8 cellular contexts compared by ENCODE assay signal in the genomic region with DNA sequence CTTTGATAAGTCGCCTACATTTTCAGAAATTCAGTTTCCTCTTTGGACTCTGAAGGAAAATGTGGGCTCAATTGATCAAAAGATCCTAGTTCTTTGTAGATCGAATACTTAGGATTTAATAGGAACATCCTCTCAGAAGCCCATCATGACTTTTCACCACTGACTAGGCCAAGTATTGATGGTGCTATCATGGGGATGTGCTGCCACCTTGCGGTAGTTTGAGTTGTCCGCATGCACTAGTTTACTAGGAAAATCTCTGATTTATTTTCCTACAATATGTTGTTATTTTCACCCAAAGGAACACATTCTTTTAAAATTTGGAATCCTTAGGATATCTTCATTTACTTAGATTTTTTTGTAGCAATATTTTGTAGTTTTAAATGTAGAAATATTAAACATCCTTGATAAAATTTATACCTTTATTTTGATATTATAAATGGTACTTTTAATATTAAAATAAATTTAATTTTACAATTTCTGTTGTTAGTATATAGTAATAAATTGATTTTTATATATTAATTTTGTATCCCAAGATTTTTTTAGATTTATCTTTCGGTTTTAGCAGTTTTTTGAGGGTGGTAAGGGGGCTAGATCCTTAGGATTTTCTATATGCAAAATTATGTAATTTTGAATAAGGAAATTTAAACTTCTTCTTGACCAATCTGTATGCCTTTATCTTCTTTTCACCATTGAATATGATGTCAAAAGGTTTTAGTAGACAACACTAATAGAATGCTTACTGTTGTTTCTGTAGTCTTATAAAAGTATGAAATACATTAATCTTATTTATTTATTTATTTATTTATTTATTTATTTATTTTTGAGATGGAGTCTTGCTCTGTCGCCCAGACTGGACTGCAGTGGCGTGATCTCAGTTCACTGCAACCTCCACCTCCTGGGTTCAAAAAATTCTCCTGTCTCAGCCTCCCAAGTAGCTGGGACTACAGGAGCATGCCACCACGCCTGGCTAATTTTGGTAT. TPM values are rescaled to one million over a fixed set of nuclear protein-coding genes. Genes with fewer than 3 reads are reported as not detected.
A peak's percentile ranks its signal among the peaks of the same experiment; 100 is the strongest.
DNase-seq lines count a peak whose midpoint lies in the region; ATAC-seq, FAIRE-seq and TF ChIP-seq lines count a peak whose summit lies in the region.

No MANE protein-coding gene starts in this region.

- H4K20me1 ChIP-seq in neural progenitor cell (ENCODE audit: low read depth): no peaks in the 10 kb centered on the region

- H3K4me1 ChIP-seq in A549: no peaks in the 10 kb centered on the region
- no peaks in the 10 kb centered on the region for H3K4me1 ChIP-seq in neural progenitor cell

- H3K4me2 ChIP-seq in A549 (no peak overlapping the region), neural progenitor cell (no peak overlapping the region)

- ATAC-seq in A549 (peak; percentile 87 to 89), GM18498 (IDR thresholded peaks at IDR 0.05; ENCODE audit: unreplicated experiment) (peak; percentile 63)

- peaks cover 4% of the 10 kb centered on the region for H3K27me3 Mint-ChIP-seq in neural progenitor cell (ENCODE audit: insufficient read depth, low read depth)

- no peaks in the 10 kb centered on the region for H3K79me2 ChIP-seq in neural progenitor cell (ENCODE audit: low read depth)

- H3K9me3 Mint-ChIP-seq in neural progenitor cell: no peaks in the 10 kb centered on the region

- H3K27ac Mint-ChIP-seq in neural progenitor cell: no peak overlapping the region

- H2AFZ ChIP-seq in neural progenitor cell (replicated peaks): no peak overlapping the region

- FAIRE-seq in A549 (lab: Jason Lieb, UNC) (peak; percentile 77), RCC 7860 (lab: Jason Lieb, UNC) (peak; percentile 63)

- POLR2A ChIA-PET in A549 (lab: Yijun Ruan, JAX): no interaction called here

- no peaks in the 10 kb centered on the region for H3K36me3 ChIP-seq in neural progenitor cell

- H3K36me3 Mint-ChIP-seq in neural progenitor cell: no peaks in the 10 kb centered on the region

- DNase-seq in A549 (ENCODE audit: low read depth in 1 of 2, low spot score in 1 of 2): peak; percentile 42 to 82
- peak; percentile 33 for DNase-seq in HuH-7.5 (ENCODE audit: low spot score)
- DNase-seq in RCC 7860 (ENCODE audit: low spot score): peak; percentile 17
- peak; percentile 79 to 81 for DNase-seq in activated T-cell treated with anti-CD3 and anti-CD28 coated beads, Interleukin-2, amount 50 U/mL, for 48 hours
- peak; percentile 77 for DNase-seq in fibroblast of mammary gland (ENCODE audit: low read depth)
- peak; percentile 88 for DNase-seq in neural progenitor cell (ENCODE audit: low spot score)
- peak; percentile 41 for DNase-seq in stromal cell of bone marrow (ENCODE audit: low read depth)

- TF ChIP-seq EP300 in A549 (IDR thresholded peaks at IDR 0.05): no peak

- H3K9me3 ChIP-seq in A549 (no peaks in the 10 kb centered on the region), neural progenitor cell (ENCODE audit: low read depth) (no peaks in the 10 kb centered on the region)

- no peaks in the 10 kb centered on the region for H3F3A ChIP-seq in neural progenitor cell (ENCODE audit: low read depth)

- no peak overlapping the region for H3K4me3 Mint-ChIP-seq in neural progenitor cell

- TF ChIP-seq CTCF in A549 (IDR thresholded peaks at IDR 0.05): peak; percentile 95
- peak; percentile 95 for TF ChIP-seq CTCF in fibroblast of mammary gland (conservative IDR thresholded peaks at IDR 0.05; ENCODE audit: control insufficient read depth, insufficient read depth, low read depth, low read length)
- peak; percentile 99 for TF ChIP-seq CTCF in neural progenitor cell (IDR thresholded peaks at IDR 0.05)

- no peak for TF ChIP-seq POLR2A in A549 (IDR thresholded peaks at IDR 0.05; ENCODE audit: low read length)

- no peak overlapping the region for H3K9ac ChIP-seq in neural progenitor cell

- WGBS in A549 (ENCODE audit: missing lambda C conversion rate): 5% methylated on average over 8 of the region's 8 CpGs

- H3K4me3 ChIP-seq in A549 (no peak overlapping the region), fibroblast of mammary gland (ENCODE audit: control insufficient read depth, low read depth, low read length) (no peak overlapping the region), neural progenitor cell (no peak overlapping the region)

- H3K27me3 ChIP-seq in neural progenitor cell: no peaks in the 10 kb centered on the region

- H3K4me1 Mint-ChIP-seq in neural progenitor cell: peaks cover 3% of the 10 kb centered on the region

- CTCF ChIA-PET in A549 (lab: Yijun Ruan, JAX): interaction anchor here (0.6 to 18.8 kb wide), 30 partner anchors 10 to 505 kb away, joined by 3 to 268 read pairs (median 4); no protein-coding TSS in a partner anchor

- TF ChIP-seq RAD21 in A549 (conservative IDR thresholded peaks at IDR 0.05 in 1 of 2, IDR thresholded peaks at IDR 0.05 in 1 of 2): peak; percentile 85 to 93

- H3K27ac ChIP-seq in A549 (no peak overlapping the region), neural progenitor cell (no peak overlapping the region)

TF ChIP-seq in A549, 52 proteins besides CTCF, POLR2A, EP300 and RAD21:
- peak; percentile 93 for TF ChIP-seq ZC3H11A (IDR thresholded peaks at IDR 0.05)
- no peak for TF ChIP-seq POLR2AphosphoS2 (conservative IDR thresholded peaks at IDR 0.05; ENCODE audit: low read length)
- peak; percentile 86 for TF ChIP-seq SMC3 (IDR thresholded peaks at IDR 0.05)

RNA-seq across cellular contexts. Expression of a gene that starts 52.9 kb away (rescaled TPM):
- polyA plus RNA-seq in A549 (2011; rRNA removed): not detected in 2 replicates
- not detected in 2 replicates for polyA plus RNA-seq in A549 (2012; cell fraction: cytosol; rRNA removed)
- not detected in 2 replicates for polyA plus RNA-seq in A549 (2012; cell fraction: nucleus; rRNA removed)
- not detected in 3 replicates for polyA plus RNA-seq in A549 (2017; fragmentation: RNase III; extraction: RNeasy Plus Mini Kit Qiagen cat#74134 plus additional on column Dnase treatment)
- not detected in 2 replicates for polyA minus RNA-seq in A549 (2011; rRNA and poly(A)+ RNA removed)
- not detected in 2 replicates for total RNA-seq in neural progenitor cell (ENCODE audit: low replicate concordance)

RNA-seq across cellular contexts. Expression of a gene that starts 53.6 kb away (rescaled TPM):
- polyA plus RNA-seq in A549 (2011; rRNA removed): not detected in 2 replicates
- not detected in 2 replicates for polyA plus RNA-seq in A549 (2012; cell fraction: cytosol; rRNA removed)
- not detected in 2 replicates for polyA plus RNA-seq in A549 (2012; cell fraction: nucleus; rRNA removed)
- polyA plus RNA-seq in A549 (2017; fragmentation: RNase III; extraction: RNeasy Plus Mini Kit Qiagen cat#74134 plus additional on column Dnase treatment): not detected in 3 replicates
- polyA minus RNA-seq in A549 (2011; rRNA and poly(A)+ RNA removed): not detected in 2 replicates
- 0.62 and 1.8 TPM in 2 replicates for total RNA-seq in neural progenitor cell (ENCODE audit: low replicate concordance)

Comparison
In these comparisons a context has a peak if more than half of its experiments do, and no peak if none do; other contexts are left out.
1. DNase-seq: peak in every context shown above with its lines; median percentile 88 in neural progenitor cell; 80 in activated T-cell treated with anti-CD3 and anti-CD28 coated beads, Interleukin-2, amount 50 U/mL, for 48 hours; 77 in fibroblast of mammary gland; 62 in A549; 41 in stromal cell of bone marrow; 33 in HuH-7.5; 17 in RCC 7860.